ENCODE assay signal across 8 cellular contexts in genomic region chr5:42950091-42950465, GRCh38.
DNase-seq lines count a peak whose midpoint lies in the region; ATAC-seq and TF ChIP-seq lines count a peak whose summit lies in the region.

No MANE protein-coding gene starts in this region.

- peak overlapping the region; percentile 58 for H3K4me3 ChIP-seq in DOHH2 (ENCODE audit: low read length)
- peak overlapping the region; percentile 68 for H3K4me3 ChIP-seq in OCI-LY7 (ENCODE audit: low read depth, low read length, poor library complexity, severe bottlenecking)
- H3K4me3 ChIP-seq in effector memory CD4-positive, alpha-beta T cell (ENCODE audit: insufficient read depth, low read depth, low read length, poor library complexity, severe bottlenecking), result peak overlapping the region; percentile 64
- H3K4me3 ChIP-seq in skeletal muscle cell (ENCODE audit: low read depth, low read length), result peak overlapping the region; percentile 58

- ATAC-seq in GM19351 (IDR thresholded peaks at IDR 0.05; ENCODE audit: unreplicated experiment), result no peak

- no peak for DNase-seq in OCI-LY7 (ENCODE audit: low spot score)
- DNase-seq in effector memory CD4-positive, alpha-beta T cell, result no peak
- no peak for DNase-seq in skeletal muscle cell (ENCODE audit: low read depth)
- DNase-seq in NCI-H446 (lab: John Stamatoyannopoulos, UW), result no peak
- DNase-seq in COLO668 (lab: John Stamatoyannopoulos, UW; ENCODE audit: unreplicated experiment), result no peak
- no peak for DNase-seq in NCI-H2196 (lab: John Stamatoyannopoulos, UW; ENCODE audit: unreplicated experiment)

- POLR2A ChIA-PET in OCI-LY7 (lab: Charles Lee), result interaction anchor here (0.5 to 1.4 kb wide), 3 partner anchors 22 to 77 kb away, joined by 3 to 10 read pairs (median 5); no protein-coding TSS in a partner anchor

- H3K27ac ChIP-seq in DOHH2 (ENCODE audit: low read depth, low read length) (no peak overlapping the region), OCI-LY7 (ENCODE audit: low read depth, low read length, poor library complexity, severe bottlenecking) (no peak overlapping the region)
- peak overlapping the region; percentile 98 for H3K27ac ChIP-seq in effector memory CD4-positive, alpha-beta T cell (ENCODE audit: insufficient read depth, low read length, poor library complexity, severe bottlenecking)

- H2AFZ ChIP-seq in OCI-LY7 (ENCODE audit: low read length), result peak overlapping the region; percentile 87; the same call in 1 of the 2 replicates

- intact Hi-C loops in OCI-LY7 (cut with micrococcal nuclease; ENCODE audit: unreplicated experiment), result loop anchor here (5.0 kb wide), 1 partner anchor 92 kb away; the partner anchor contains the start of gene ANXA2R

- H4K20me1 ChIP-seq in DOHH2 (ENCODE audit: control insufficient read depth, insufficient read depth, low read depth, low read length) (no peaks in the 10 kb centered on the region), OCI-LY7 (ENCODE audit: insufficient read depth, low read length) (no peaks in the 10 kb centered on the region)

- TF ChIP-seq CTCF in DOHH2 (IDR thresholded peaks at IDR 0.05; ENCODE audit: low read depth, low read length, poor library complexity, severe bottlenecking) (no peak), OCI-LY7 (conservative IDR thresholded peaks at IDR 0.05; ENCODE audit: low read length) (no peak)

- no peaks in the 10 kb centered on the region for H3F3A ChIP-seq in DOHH2 (ENCODE audit: control insufficient read depth, insufficient read depth)

- no peaks in the 10 kb centered on the region for H3K36me3 ChIP-seq in DOHH2 (ENCODE audit: control insufficient read depth, low read length)
- H3K36me3 ChIP-seq in OCI-LY7 (ENCODE audit: insufficient read depth, low read length), result no peaks in the 10 kb centered on the region
- no peaks in the 10 kb centered on the region for H3K36me3 ChIP-seq in effector memory CD4-positive, alpha-beta T cell (ENCODE audit: control insufficient read depth, insufficient read depth, low read length)

- H3K9me2 ChIP-seq in DOHH2 (replicated peaks; ENCODE audit: control insufficient read depth, low read length) (no peaks in the 10 kb centered on the region), OCI-LY7 (ENCODE audit: insufficient read depth, low read length) (no peaks in the 10 kb centered on the region)

- peaks cover 63% of the 10 kb centered on the region for H3K27me3 ChIP-seq in DOHH2 (ENCODE audit: control insufficient read depth, low read length)
- H3K27me3 ChIP-seq in effector memory CD4-positive, alpha-beta T cell (replicated peaks; ENCODE audit: control insufficient read depth, insufficient read depth, low read length, poor library complexity, severe bottlenecking), result no peaks in the 10 kb centered on the region

- H3K4me2 ChIP-seq in DOHH2 (ENCODE audit: low read length) (peak overlapping the region; percentile 61), OCI-LY7 (ENCODE audit: low read length) (peak overlapping the region; percentile 81)

- CTCF ChIA-PET in OCI-LY7 (lab: Charles Lee; ENCODE audit: unreplicated experiment), result no interaction called here

- no TSS peak for BruUV-seq in OCI-LY7 (replicated peaks; lab: Mats Ljungman, UMichigan)

- H3K4me1 ChIP-seq in DOHH2 (ENCODE audit: control insufficient read depth, low read length), result peaks cover 32% of the 10 kb centered on the region
- peaks cover 28% of the 10 kb centered on the region for H3K4me1 ChIP-seq in OCI-LY7 (ENCODE audit: insufficient read depth, low read length, poor library complexity, severe bottlenecking)
- H3K4me1 ChIP-seq in effector memory CD4-positive, alpha-beta T cell (ENCODE audit: control insufficient read depth, insufficient read depth, low read length, poor library complexity, severe bottlenecking), result no peaks in the 10 kb centered on the region

- no peaks in the 10 kb centered on the region for H3K9me3 ChIP-seq in DOHH2 (ENCODE audit: control insufficient read depth, insufficient read depth, low read length)
- no peaks in the 10 kb centered on the region for H3K9me3 ChIP-seq in OCI-LY7 (ENCODE audit: low read length)
- H3K9me3 ChIP-seq in effector memory CD4-positive, alpha-beta T cell (ENCODE audit: control insufficient read depth, low read length), result no peaks in the 10 kb centered on the region

- H3K79me2 ChIP-seq in DOHH2 (ENCODE audit: control insufficient read depth, low read length), result no peaks in the 10 kb centered on the region
- no peaks in the 10 kb centered on the region for H3K79me2 ChIP-seq in OCI-LY7 (ENCODE audit: insufficient read depth, low read depth, low read length)
